In the genomic region with DNA sequence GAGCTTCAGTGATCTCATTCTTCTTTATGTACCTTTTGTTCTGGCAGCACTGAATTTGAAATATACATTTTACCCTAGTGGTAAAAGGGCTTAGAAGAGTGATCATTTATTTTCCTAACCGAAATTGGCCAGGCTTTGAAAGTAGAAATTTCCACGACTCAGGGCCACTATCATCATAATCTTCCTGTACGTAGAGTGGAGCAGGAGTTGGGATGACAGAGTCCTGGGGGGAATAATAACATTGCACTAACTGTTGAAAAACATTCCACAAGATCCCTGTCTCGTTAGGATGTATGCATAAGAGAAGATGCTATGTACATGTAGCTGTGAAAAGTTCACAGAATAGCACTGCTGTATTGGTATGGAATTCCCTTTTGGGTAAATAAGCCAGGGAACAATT, we compare ENCODE assay signal across 1 cellular context.
TF ChIP-seq lines count a peak whose summit lies in the region.

No MANE protein-coding gene starts in this region.

TF ChIP-seq in WTC11, 78 proteins besides CTCF, POLR2A, EP300 and RAD21 (continued from another document):
- TF ChIP-seq, protein P1, sequence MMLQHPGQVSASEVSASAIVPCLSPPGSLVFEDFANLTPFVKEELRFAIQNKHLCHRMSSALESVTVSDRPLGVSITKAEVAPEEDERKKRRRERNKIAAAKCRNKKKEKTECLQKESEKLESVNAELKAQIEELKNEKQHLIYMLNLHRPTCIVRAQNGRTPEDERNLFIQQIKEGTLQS (CRISPR knock-in tag; conservative IDR thresholded peaks at IDR 0.05), result no peak
- no peak for TF ChIP-seq NFE2L1 (CRISPR knock-in tag; IDR thresholded peaks at IDR 0.05)
- TF ChIP-seq ZNF232 (CRISPR knock-in tag; IDR thresholded peaks at IDR 0.05), result no peak
- TF ChIP-seq, protein P2, sequence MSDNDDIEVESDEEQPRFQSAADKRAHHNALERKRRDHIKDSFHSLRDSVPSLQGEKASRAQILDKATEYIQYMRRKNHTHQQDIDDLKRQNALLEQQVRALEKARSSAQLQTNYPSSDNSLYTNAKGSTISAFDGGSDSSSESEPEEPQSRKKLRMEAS (CRISPR knock-in tag; IDR thresholded peaks at IDR 0.05), result no peak
